In genomic region chr4:8533274-8533865, GRCh38 we compare ENCODE assay signal across 16 cellular contexts. TPM values are rescaled to one million over a fixed set of nuclear protein-coding genes. Genes with fewer than 3 reads are reported as not detected.
DNase-seq lines count a peak whose midpoint lies in the region; ATAC-seq and TF ChIP-seq lines count a peak whose summit lies in the region.
"Had no signal": no experiment of that assay in that cellular context is flagged by ENCODE, and none has a peak within 500 bp of the region (broad histone marks: within the 10 kb centered on the region; RNA-seq: fewer than 3 reads in every experiment).

No MANE protein-coding gene starts in this region.

- peak overlapping the region; percentile 70 for H3K27ac ChIP-seq in C4-2B
- peak overlapping the region; percentile 92 for H3K27ac ChIP-seq in OCI-LY3 (ENCODE audit: low read length)
- H3K27ac ChIP-seq in left lung, result peak overlapping the region; percentile 72 to 78
- H3K27ac ChIP-seq: testis had no signal

- peaks cover 8% of the 10 kb centered on the region for H3K36me3 ChIP-seq in OCI-LY3 (replicated peaks; ENCODE audit: low read depth, low read length)
- no peaks in the 10 kb centered on the region for H3K36me3 ChIP-seq in left lung
- H3K36me3 ChIP-seq: adrenal gland had no signal

- H3K79me2 ChIP-seq in OCI-LY3 (ENCODE audit: low read length), result no peaks in the 10 kb centered on the region

- H3K4me2 ChIP-seq in OCI-LY3 (ENCODE audit: low read length), result peak overlapping the region; percentile 67

- intact Hi-C loops in left lung (cut with DNase I), result no loop called here

- no peak for DNase-seq in left lung
- no peak for DNase-seq in activated naive CD4-positive, alpha-beta T cell treated with anti-CD3 and anti-CD28 coated beads, Interleukin-2, amount 50 U/mL, for 16 hours
- DNase-seq in NCI-H526 treated with DMSO at 0.1 percent for 48 hours (lab: John Stamatoyannopoulos, UW), result no peak
- DNase-seq: adrenal gland, foreskin melanocyte, NCI-H1105, NCI-H524, SHP77 treated with DMSO at 0.1 percent for 48 hours, testis had no signal

- H2AFZ ChIP-seq in OCI-LY3 (ENCODE audit: low read depth, low read length), result no peak overlapping the region

- H3K4me3 ChIP-seq in OCI-LY3 (ENCODE audit: low read length) (no peak overlapping the region; the same call in 1 of the 2 replicates), left lung (no peak overlapping the region)
- H3K4me3 ChIP-seq: adrenal gland, testis had no signal

- peaks cover 44% of the 10 kb centered on the region for H3K4me1 ChIP-seq in OCI-LY3 (ENCODE audit: low read length)
- H3K4me1 ChIP-seq in left lung, result peaks cover 14 to 25% of the 10 kb centered on the region in 2 donors

- H3K9me3 ChIP-seq in OCI-LY3 (ENCODE audit: insufficient read depth, low read length) (peaks cover 19% of the 10 kb centered on the region), left lung (no peaks in the 10 kb centered on the region)
- H3K9me3 ChIP-seq: adrenal gland, testis had no signal

- H4K20me1 ChIP-seq in OCI-LY3 (ENCODE audit: insufficient read depth, low read length), result no peaks in the 10 kb centered on the region

- H3K27me3 ChIP-seq in OCI-LY3 (ENCODE audit: low read depth, low read length) (no peaks in the 10 kb centered on the region), left lung (no peaks in the 10 kb centered on the region)
- H3K27me3 ChIP-seq: adrenal gland, testis had no signal

- TF ChIP-seq CTCF in C4-2B (conservative IDR thresholded peaks at IDR 0.05), result no peak
- no peak for TF ChIP-seq CTCF in OCI-LY3 (IDR thresholded peaks at IDR 0.05; ENCODE audit: low read depth, low read length)
- TF ChIP-seq CTCF in left lung (IDR thresholded peaks at IDR 0.05), result no peak

- H3K9ac ChIP-seq in OCI-LY3 (ENCODE audit: low read length), result peak overlapping the region; percentile 60; the same call in 1 of the 2 replicates

- peak; percentile 41 for ATAC-seq in GM21447 (IDR thresholded peaks at IDR 0.05; ENCODE audit: unreplicated experiment)
- no peak for ATAC-seq in left lung
- no peak for ATAC-seq in HG03565 (IDR thresholded peaks at IDR 0.05; ENCODE audit: unreplicated experiment)
- ATAC-seq in HG03039 (IDR thresholded peaks at IDR 0.05; ENCODE audit: unreplicated experiment), result no peak

RNA-seq across cellular contexts. Expression of gene GPR78, which starts 46.8 kb away (rescaled TPM):
- total RNA-seq in left lung, result under 1 TPM; 0.08 to 0.67 TPM
- total RNA-seq: dermis microvascular lymphatic vessel endothelial cell, HT-29 had no signal

RNA-seq across cellular contexts. Expression of gene CPZ, which starts 59.2 kb away (rescaled TPM):
- 10 to 100 TPM in 1 of 2 donors, 1 to 10 TPM in 1; 4.3 to 18.4 TPM for total RNA-seq in left lung
- total RNA-seq: dermis microvascular lymphatic vessel endothelial cell, HT-29 had no signal
